In the genomic region with DNA sequence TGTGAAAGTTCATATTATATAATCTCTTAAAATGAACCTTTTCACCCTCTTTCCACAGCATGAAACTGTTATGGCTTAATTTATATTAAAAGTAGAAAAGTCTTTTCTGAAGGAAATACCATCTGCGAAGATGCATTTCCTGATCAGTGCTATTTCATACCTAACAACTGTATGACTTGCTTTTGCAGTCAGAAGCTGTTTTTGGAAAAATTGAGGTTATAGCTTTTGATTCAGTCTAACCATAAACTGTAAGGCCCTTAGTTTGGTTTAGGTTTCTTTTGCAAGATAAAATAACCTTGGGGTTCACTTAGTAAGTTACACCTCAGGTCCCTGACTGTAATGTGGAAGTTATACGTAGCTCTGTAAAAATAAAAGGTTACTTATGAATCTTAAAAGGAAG, we compare ENCODE assay signal across 1 cellular context.
TF ChIP-seq lines count a peak whose summit lies in the region.

No MANE protein-coding gene starts in this region.

TF ChIP-seq in K562, 482 proteins besides CTCF, POLR2A, EP300 and RAD21 (continued from another document):
- TF ChIP-seq, protein P1, sequence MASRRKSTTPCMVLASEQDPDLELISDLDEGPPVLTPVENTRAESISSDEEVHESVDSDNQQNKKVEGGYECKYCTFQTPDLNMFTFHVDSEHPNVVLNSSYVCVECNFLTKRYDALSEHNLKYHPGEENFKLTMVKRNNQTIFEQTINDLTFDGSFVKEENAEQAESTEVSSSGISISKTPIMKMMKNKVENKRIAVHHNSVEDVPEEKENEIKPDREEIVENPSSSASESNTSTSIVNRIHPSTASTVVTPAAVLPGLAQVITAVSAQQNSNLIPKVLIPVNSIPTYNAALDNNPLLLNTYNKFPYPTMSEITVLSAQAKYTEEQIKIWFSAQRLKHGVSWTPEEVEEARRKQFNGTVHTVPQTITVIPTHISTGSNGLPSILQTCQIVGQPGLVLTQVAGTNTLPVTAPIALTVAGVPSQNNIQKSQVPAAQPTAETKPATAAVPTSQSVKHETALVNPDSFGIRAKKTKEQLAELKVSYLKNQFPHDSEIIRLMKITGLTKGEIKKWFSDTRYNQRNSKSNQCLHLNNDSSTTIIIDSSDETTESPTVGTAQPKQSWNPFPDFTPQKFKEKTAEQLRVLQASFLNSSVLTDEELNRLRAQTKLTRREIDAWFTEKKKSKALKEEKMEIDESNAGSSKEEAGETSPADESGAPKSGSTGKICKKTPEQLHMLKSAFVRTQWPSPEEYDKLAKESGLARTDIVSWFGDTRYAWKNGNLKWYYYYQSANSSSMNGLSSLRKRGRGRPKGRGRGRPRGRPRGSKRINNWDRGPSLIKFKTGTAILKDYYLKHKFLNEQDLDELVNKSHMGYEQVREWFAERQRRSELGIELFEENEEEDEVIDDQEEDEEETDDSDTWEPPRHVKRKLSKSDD (conservative IDR thresholded peaks at IDR 0.05; ENCODE audit: low read length): no peak
- TF ChIP-seq ARID2 (IDR thresholded peaks at IDR 0.05) (no peak), ZNF507 (tag; conservative IDR thresholded peaks at IDR 0.05) (no peak), ZNF3 (CRISPR knock-in tag; IDR thresholded peaks at IDR 0.05) (no peak), ZNF175 (CRISPR knock-in tag; IDR thresholded peaks at IDR 0.05; ENCODE audit: low read depth) (no peak), ZNF146 (CRISPR knock-in tag; IDR thresholded peaks at IDR 0.05; ENCODE audit: unreplicated experiment) (no peak), YY1 (IDR thresholded peaks at IDR 0.05; ENCODE audit: borderline replicate concordance in 1 of 3, control insufficient read depth in 1 of 3, extremely low read depth in 1 of 3, insufficient read depth in 3 of 3, insufficient read length in 1 of 3, insufficient replicate concordance in 2 of 3, low read depth in 1 of 3, low read length in 2 of 3) (no peak), EWSR1 (IDR thresholded peaks at IDR 0.05; ENCODE audit: borderline replicate concordance, low read depth, partially characterized antibody) (no peak), MIER1 (IDR thresholded peaks at IDR 0.05; ENCODE audit: low read depth) (no peak), MTA1 (IDR thresholded peaks at IDR 0.05; ENCODE audit: borderline replicate concordance) (no peak), TFAM (CRISPR knock-in tag; conservative IDR thresholded peaks at IDR 0.05) (no peak), RB1 (IDR thresholded peaks at IDR 0.05; ENCODE audit: low read depth) (no peak), ATF7 (IDR thresholded peaks at IDR 0.05) (no peak), ZNF324 (CRISPR knock-in tag; IDR thresholded peaks at IDR 0.05) (no peak), GATAD2A (IDR thresholded peaks at IDR 0.05) (no peak)
- TF ChIP-seq, protein P2, sequence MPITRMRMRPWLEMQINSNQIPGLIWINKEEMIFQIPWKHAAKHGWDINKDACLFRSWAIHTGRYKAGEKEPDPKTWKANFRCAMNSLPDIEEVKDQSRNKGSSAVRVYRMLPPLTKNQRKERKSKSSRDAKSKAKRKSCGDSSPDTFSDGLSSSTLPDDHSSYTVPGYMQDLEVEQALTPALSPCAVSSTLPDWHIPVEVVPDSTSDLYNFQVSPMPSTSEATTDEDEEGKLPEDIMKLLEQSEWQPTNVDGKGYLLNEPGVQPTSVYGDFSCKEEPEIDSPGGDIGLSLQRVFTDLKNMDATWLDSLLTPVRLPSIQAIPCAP (CRISPR knock-in tag; IDR thresholded peaks at IDR 0.05; ENCODE audit: borderline replicate concordance): no peak
